In genomic region chr2:68726608-68727367, GRCh38 we compare ENCODE assay signal across 8 cellular contexts. TPM values are rescaled to one million over a fixed set of nuclear protein-coding genes. Genes with fewer than 3 reads are reported as not detected.
DNase-seq lines count a peak whose midpoint lies in the region; ATAC-seq and TF ChIP-seq lines count a peak whose summit lies in the region.

No MANE protein-coding gene starts in this region.

- H3K4me1 ChIP-seq in DND-41 (ENCODE audit: insufficient read depth, low read length) (peaks cover 53% of the 10 kb centered on the region), left lung (peaks cover 0 to 35% of the 10 kb centered on the region in 2 donors), vagina (peaks cover 19% of the 10 kb centered on the region)

- peak overlapping the region; percentile 42 for H3K9ac ChIP-seq in DND-41 (ENCODE audit: low read depth, low read length)

- H3K4me3 ChIP-seq in DND-41 (ENCODE audit: low read depth in 1 of 2, low read length in 2 of 2) (peak overlapping the region in 1 of 2 experiments; percentile 24; a peak in 2 of 4 replicates), left lung (no peak overlapping the region), vagina (no peak overlapping the region), foreskin fibroblast (ENCODE audit: low read depth in 1 of 2, low read length in 2 of 2) (no peak overlapping the region)

- no peaks in the 10 kb centered on the region for H3K9me3 ChIP-seq in DND-41 (ENCODE audit: insufficient read depth, low read length, severe bottlenecking)
- no peaks in the 10 kb centered on the region for H3K9me3 ChIP-seq in left lung
- no peaks in the 10 kb centered on the region for H3K9me3 ChIP-seq in vagina

- H3K27me3 ChIP-seq in DND-41 (ENCODE audit: insufficient read depth, low read length, poor library complexity) = no peaks in the 10 kb centered on the region
- H3K27me3 ChIP-seq in left lung = no peaks in the 10 kb centered on the region
- no peaks in the 10 kb centered on the region for H3K27me3 ChIP-seq in vagina

- H3K4me2 ChIP-seq in DND-41 (ENCODE audit: insufficient read depth, low read length) = peak overlapping the region; percentile 56

- H4K20me1 ChIP-seq in DND-41 (ENCODE audit: insufficient read depth, low read length) = no peaks in the 10 kb centered on the region

- TF ChIP-seq CTCF in DND-41 (IDR thresholded peaks at IDR 0.05; ENCODE audit: borderline replicate concordance, extremely low read depth, low read length, poor library complexity, severe bottlenecking) (no peak), left lung (IDR thresholded peaks at IDR 0.05) (no peak), vagina (IDR thresholded peaks at IDR 0.05) (no peak), foreskin fibroblast (IDR thresholded peaks at IDR 0.05; ENCODE audit: low read depth, low read length) (no peak)

- H3K36me3 ChIP-seq in DND-41 (ENCODE audit: insufficient read depth, low read length) (no peaks in the 10 kb centered on the region), left lung (no peaks in the 10 kb centered on the region), vagina (no peaks in the 10 kb centered on the region)

- H3K27ac ChIP-seq in DND-41 (ENCODE audit: low read length) (peak overlapping the region; percentile 82), left lung (peak overlapping the region in 1 of 2 donors; percentile 33), vagina (no peak overlapping the region)

- TF ChIP-seq POLR2A in vagina (IDR thresholded peaks at IDR 0.05) = no peak

- ATAC-seq in DND-41 (ENCODE audit: insufficient read depth, low read depth) (peak; percentile 97), GM21619 (IDR thresholded peaks at IDR 0.05; ENCODE audit: unreplicated experiment) (peak; percentile 95), left lung (peak; percentile 62)

- intact Hi-C loops in left lung (cut with DNase I) (no loop called here), vagina (cut with DNase I) (no loop called here)

- no peak overlapping the region; the same call in 1 of the 2 replicates for H2AFZ ChIP-seq in DND-41 (ENCODE audit: low read depth, low read length)

- DNase-seq in DND-41 = peak; percentile 92
- peak; percentile 92 to 93 for DNase-seq in Kasumi-1 (lab: John Stamatoyannopoulos, UW)
- DNase-seq in activated CD8-positive, alpha-beta memory T cell treated with anti-CD3 and anti-CD28 coated beads for 1 hour (ENCODE audit: extremely low read depth in 1 of 2, low read depth in 1 of 2) = peak; percentile 58 to 68
- DNase-seq in left lung = no peak
- peak; percentile 58 to 67 for DNase-seq in vagina (ENCODE audit: extremely low spot score in 2 of 2)
- no peak for DNase-seq in foreskin fibroblast
- DNase-seq in retina = no peak

- no peaks in the 10 kb centered on the region for H3K79me2 ChIP-seq in DND-41 (ENCODE audit: insufficient read depth, low read length)

RNA-seq across cellular contexts. Expression of gene ARHGAP25, which starts 7.8 kb away (rescaled TPM):
- total RNA-seq in left lung = 10 to 100 TPM; 16.5 to 43.5 TPM
- 9.6 TPM for total RNA-seq in vagina

Comparison
In these comparisons a context has a peak if more than half of its experiments do, and no peak if none do; other contexts are left out.
1. DNase-seq: peak in DND-41 (single experiment), Kasumi-1 (2 of 2), activated CD8-positive, alpha-beta memory T cell treated with anti-CD3 and anti-CD28 coated beads for 1 hour (2 of 2) and vagina (2 of 2); none in left lung (0 of 2), foreskin fibroblast (0 of 2) and retina (single experiment).
2. Peak in every context shown above with its lines, with median percentiles within 50 percentile points of each other: ATAC-seq.